ENCODE assay signal across 23 cellular contexts in genomic region chr19:2755811-2756210, GRCh38. TPM values are rescaled to one million over a fixed set of nuclear protein-coding genes. Genes with fewer than 3 reads are reported as not detected.
"Had no signal": no experiment of that assay in that cellular context is flagged by ENCODE, and none has a peak within 500 bp of the region (broad histone marks: within the 10 kb centered on the region; RNA-seq: fewer than 3 reads in every experiment).

No MANE protein-coding gene starts in this region.

- H3K4me3 ChIP-seq: MG63 had no signal

- H3K36me3 ChIP-seq: MG63 had no signal

- H3K27me3 ChIP-seq: MG63 had no signal

- DNase-seq: IMR-90, Karpas-422, KG1, MG63, NCI-H1092, NCI-H1105 treated with DMSO at 0.1 percent for 48 hours, NCI-H1417 treated with DMSO at 0.1 percent for 48 hours, NCI-H146, NCI-H1694 treated with DMSO at 0.1 percent for 48 hours, NCI-H2029, NCI-H2081 treated with DMSO at 0.1 percent for 48 hours, NCI-H2171, NCI-H226, NCI-H446, NCI-H510A, NCI-H524 treated with DMSO at 0.1 percent for 48 hours, NCI-H69, NCI-H774, RPMI8226, SHP77, SK-N-SH had no signal

- ATAC-seq: HepG2 had no signal

- H3K9me3 ChIP-seq: MG63, SK-N-SH had no signal

RNA-seq across cellular contexts. Expression of gene DIRAS1, which starts 34.6 kb away (rescaled TPM):
- total RNA-seq: HT1080 had no signal

RNA-seq across cellular contexts. Expression of gene GNG7, which starts 53.3 kb away (rescaled TPM):
- total RNA-seq: HT1080 had no signal
